In the genomic region with DNA sequence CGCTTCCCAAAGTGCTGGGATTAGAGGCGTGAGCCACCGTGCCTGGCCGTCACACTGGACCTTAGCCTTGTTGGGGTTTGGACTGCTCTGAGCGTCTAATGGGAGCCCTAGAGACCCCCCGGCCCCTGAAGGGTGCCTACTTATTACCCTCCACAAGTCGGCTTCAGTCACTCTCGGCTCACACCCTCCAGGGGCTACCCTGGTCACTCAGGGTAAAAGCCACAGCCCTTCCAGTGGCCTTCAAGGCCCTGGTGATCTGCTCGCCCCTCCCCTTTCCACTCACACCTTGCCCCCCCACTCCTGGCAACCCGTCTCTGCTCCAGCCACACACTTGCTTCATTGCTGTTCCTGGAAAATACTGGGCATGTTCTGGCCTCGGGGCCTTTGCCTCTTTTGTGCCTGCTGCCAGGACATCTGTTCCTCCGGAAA, we compare ENCODE assay signal across 8 cellular contexts.
DNase-seq lines count a peak whose midpoint lies in the region; ATAC-seq and TF ChIP-seq lines count a peak whose summit lies in the region.

No MANE protein-coding gene starts in this region.

- peaks cover 4% of the 10 kb centered on the region for H3K27me3 Mint-ChIP-seq in nephron (ENCODE audit: low read depth)

- H3K9me3 Mint-ChIP-seq in nephron, result no peaks in the 10 kb centered on the region

- H3K36me3 Mint-ChIP-seq in nephron (ENCODE audit: low read depth), result no peaks in the 10 kb centered on the region

- H3K27me3 ChIP-seq in duodenal mucosa (ENCODE audit: control insufficient read depth in 1 of 2, insufficient read depth in 2 of 2, low read length in 2 of 2), result no peaks in the 10 kb centered on the region

- no peaks in the 10 kb centered on the region for H3K9me3 ChIP-seq in duodenal mucosa (ENCODE audit: control insufficient read depth in 1 of 2, low read length in 2 of 2)

- H3K27ac ChIP-seq in duodenal mucosa (ENCODE audit: low read depth, low read length), result peak overlapping the region; percentile 2

- no peak for TF ChIP-seq CTCF in nephron (IDR thresholded peaks at IDR 0.05; ENCODE audit: unreplicated experiment in 3 of 3)

- ATAC-seq in GM21786 (IDR thresholded peaks at IDR 0.05; ENCODE audit: unreplicated experiment), result no peak
- ATAC-seq in GM18861 (IDR thresholded peaks at IDR 0.05; ENCODE audit: unreplicated experiment), result no peak
- ATAC-seq in GM19351 (IDR thresholded peaks at IDR 0.05; ENCODE audit: unreplicated experiment), result no peak

- H3K4me1 Mint-ChIP-seq in nephron, result peaks cover 8% of the 10 kb centered on the region

- H3K27ac Mint-ChIP-seq in nephron, result peak overlapping the region; percentile 34 to 86 (median 37)

- H3K4me3 ChIP-seq in duodenal mucosa (ENCODE audit: low read depth in 1 of 2, low read length in 2 of 2), result peak overlapping the region; percentile 62 to 73

- DNase-seq in ELF-1 (ENCODE audit: low read depth, low spot score) (peak; percentile 72), NCI-H2196 (lab: John Stamatoyannopoulos, UW; ENCODE audit: unreplicated experiment) (peak; percentile 75), MV-4-11 (lab: John Stamatoyannopoulos, UW) (no peak)

- H3K9ac ChIP-seq in duodenal mucosa (ENCODE audit: low read depth in 1 of 2, low read length in 2 of 2), result peak overlapping the region; percentile 50 to 51

- H3K4me3 Mint-ChIP-seq in nephron, result peak overlapping the region; percentile 76 to 84 (median 81)

- H3K36me3 ChIP-seq in duodenal mucosa (ENCODE audit: control insufficient read depth in 1 of 2, insufficient read depth in 2 of 2, low read length in 2 of 2), result no peaks in the 10 kb centered on the region

- H3K4me1 ChIP-seq in duodenal mucosa (ENCODE audit: control insufficient read depth in 1 of 2, insufficient read depth in 2 of 2, low read length in 2 of 2), result peaks cover 0 to 15% of the 10 kb centered on the region in 2 donors
